Comparison of ENCODE assay signal across 13 cellular contexts in the genomic region with DNA sequence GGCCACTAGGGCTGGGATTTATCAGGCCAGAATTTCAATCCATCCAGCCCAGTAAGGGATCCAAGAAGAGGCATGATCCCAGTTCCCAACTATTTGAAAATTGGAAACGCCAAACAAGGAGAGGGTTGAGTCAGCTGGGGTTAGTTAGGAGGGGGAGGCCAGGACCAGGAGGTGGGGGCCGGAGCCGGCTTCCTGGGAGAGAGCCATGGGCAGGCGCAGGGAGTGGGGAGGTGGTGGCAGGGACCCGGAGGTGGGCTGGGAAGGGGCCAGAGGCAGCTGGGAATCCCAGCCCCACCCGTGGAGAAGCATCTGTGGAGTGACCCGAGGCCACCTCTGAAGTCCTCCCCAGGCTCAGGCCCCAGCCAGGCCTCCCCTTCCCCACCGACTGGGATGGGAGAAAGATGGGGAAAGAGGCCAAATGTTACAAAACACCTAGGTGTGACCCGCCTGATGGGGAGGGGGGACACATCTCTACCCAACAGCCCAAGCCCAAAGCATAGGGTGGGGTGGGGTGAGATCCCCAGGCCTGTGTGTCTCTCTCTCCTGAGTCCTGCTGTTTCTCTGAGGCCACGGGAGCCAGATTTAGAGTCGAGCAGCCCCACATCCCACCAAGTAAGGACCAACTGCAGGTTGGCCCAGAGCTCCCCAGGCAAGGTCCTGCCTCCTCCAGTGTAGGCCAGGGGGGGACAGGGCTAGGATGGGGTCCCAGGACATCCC. TPM values are rescaled to one million over a fixed set of nuclear protein-coding genes. Genes with fewer than 3 reads are reported as not detected.
DNase-seq lines count a peak whose midpoint lies in the region; ATAC-seq and TF ChIP-seq lines count a peak whose summit lies in the region.
"Had no signal": no experiment of that assay in that cellular context is flagged by ENCODE, and none has a peak within 500 bp of the region (broad histone marks: within the 10 kb centered on the region; RNA-seq: fewer than 3 reads in every experiment).

No MANE protein-coding gene starts in this region.

- no peak overlapping the region for H3K9ac ChIP-seq in mesendoderm (ENCODE audit: low read length)

- H3K4me1 ChIP-seq in mesendoderm (ENCODE audit: control insufficient read depth, low read depth, low read length) (peaks cover 21% of the 10 kb centered on the region), stomach (peaks cover 77 to 100% (median 92%) of the 10 kb centered on the region in 4 donors)
- no peaks in the 10 kb centered on the region for H3K4me1 ChIP-seq in CD8-positive, alpha-beta memory T cell (ENCODE audit: insufficient read depth, low read length)

- no peak for TF ChIP-seq EP300 in stomach (IDR thresholded peaks at IDR 0.05)

- H2BK5ac ChIP-seq in mesendoderm (ENCODE audit: low read length) = no peak overlapping the region

- H3K4ac ChIP-seq in mesendoderm (ENCODE audit: low read depth, low read length) = no peak overlapping the region

- CTCF ChIA-PET in CD8-positive, alpha-beta memory T cell (lab: Charles Lee) = no interaction called here

- WGBS in mesendoderm (ENCODE audit: extremely low coverage, insufficient coverage, low lambda C conversion rate) = no CpG with 5 or more reads among the region's 11 CpGs
- 39 to 66% (median 49%) methylated on average over 11 of the region's 11 CpGs for WGBS in stomach, 5 donors

- no peak overlapping the region for H2BK15ac ChIP-seq in mesendoderm (replicated peaks; ENCODE audit: low read depth)

- H3K27ac ChIP-seq in mesendoderm (ENCODE audit: low read depth, low read length) = no peak overlapping the region
- H3K27ac ChIP-seq in stomach = peak overlapping the region; percentile 84 to 97 (median 95)
- H3K27ac ChIP-seq in CD8-positive, alpha-beta memory T cell (ENCODE audit: low read depth, low read length) = no peak overlapping the region
- H3K27ac ChIP-seq: WERI-Rb-1 had no signal

- H2AK5ac ChIP-seq in mesendoderm (ENCODE audit: low read length) = no peak overlapping the region

- no peak overlapping the region for H3K23ac ChIP-seq in mesendoderm (ENCODE audit: low read length)

- peak overlapping the region; percentile 15 for H3K18ac ChIP-seq in mesendoderm (ENCODE audit: low read length)

- H3K27ac Mint-ChIP-seq in CD8-positive, alpha-beta memory T cell = no peak overlapping the region
- H3K27ac Mint-ChIP-seq: CD8-positive, alpha-beta T cell had no signal

- DNase-seq in GM03348 (ENCODE audit: low spot score) = peak; percentile 91
- DNase-seq in dedifferentiated amniotic fluid mesenchymal stem cell (ENCODE audit: extremely low spot score) = peak; percentile 63
- DNase-seq in mesendoderm = no peak
- no peak for DNase-seq in stomach
- DNase-seq in CD8-positive, alpha-beta memory T cell = no peak
- DNase-seq in effector CD8-positive, alpha-beta T cell (lab: John Stamatoyannopoulos, UW) = no peak
- DNase-seq: activated gamma-delta T cell; CD8-positive, alpha-beta T cell; NCI-H146; WERI-Rb-1 had no signal

- POLR2A ChIA-PET in CD8-positive, alpha-beta memory T cell (lab: Charles Lee) = no interaction called here

- H3K79me2 ChIP-seq in mesendoderm (ENCODE audit: control insufficient read depth, insufficient read depth, low read length) = peaks cover 29% of the 10 kb centered on the region

- no peaks in the 10 kb centered on the region for H3K36me3 Mint-ChIP-seq in CD8-positive, alpha-beta memory T cell
- H3K36me3 Mint-ChIP-seq: CD8-positive, alpha-beta T cell had no signal

- no peaks in the 10 kb centered on the region for H3K9me3 Mint-ChIP-seq in CD8-positive, alpha-beta memory T cell
- H3K9me3 Mint-ChIP-seq: CD8-positive, alpha-beta T cell had no signal

- TF ChIP-seq CTCF in stomach (IDR thresholded peaks at IDR 0.05) = no peak

- ATAC-seq in HG02571 (IDR thresholded peaks at IDR 0.05; ENCODE audit: unreplicated experiment) (no peak), GM18519 (IDR thresholded peaks at IDR 0.05; ENCODE audit: low FRiP score, unreplicated experiment) (no peak)
- ATAC-seq: CD8-positive, alpha-beta T cell had no signal

- no peak overlapping the region for H3K4me3 Mint-ChIP-seq in CD8-positive, alpha-beta memory T cell
- H3K4me3 Mint-ChIP-seq: CD8-positive, alpha-beta T cell had no signal

- no peaks in the 10 kb centered on the region for H3K4me1 Mint-ChIP-seq in CD8-positive, alpha-beta memory T cell

- peaks cover 7 to 18% of the 10 kb centered on the region in 2 donors for H3K27me3 Mint-ChIP-seq in CD8-positive, alpha-beta memory T cell

- no peak overlapping the region for H3K4me3 ChIP-seq in mesendoderm (ENCODE audit: low read length)
- H3K4me3 ChIP-seq in stomach = no peak overlapping the region
- H3K4me3 ChIP-seq in CD8-positive, alpha-beta memory T cell (ENCODE audit: low read length) = no peak overlapping the region

- H3K36me3 ChIP-seq in mesendoderm (ENCODE audit: control insufficient read depth, insufficient read depth, low read length) (no peaks in the 10 kb centered on the region), stomach (peaks cover 0 to 6% (median 3%) of the 10 kb centered on the region in 4 donors)
- H3K36me3 ChIP-seq in CD8-positive, alpha-beta memory T cell (ENCODE audit: insufficient read depth, low read length) = no peaks in the 10 kb centered on the region
- H3K36me3 ChIP-seq: WERI-Rb-1 had no signal

- H2BK120ac ChIP-seq in mesendoderm (ENCODE audit: low read depth, low read length) = no peak overlapping the region

- peaks cover 15% of the 10 kb centered on the region for H3K79me1 ChIP-seq in mesendoderm (ENCODE audit: low read length)

- no peak for TF ChIP-seq POLR2A in stomach (IDR thresholded peaks at IDR 0.05)

- H3K56ac ChIP-seq in mesendoderm (ENCODE audit: low read length) = peak overlapping the region; percentile 10

- no peak overlapping the region for H4K5ac ChIP-seq in mesendoderm (ENCODE audit: low read length)

- H3K27me3 ChIP-seq in mesendoderm (ENCODE audit: insufficient read depth, low read length, poor library complexity) (no peaks in the 10 kb centered on the region), stomach (no peaks in the 10 kb centered on the region)
- no peaks in the 10 kb centered on the region for H3K27me3 ChIP-seq in CD8-positive, alpha-beta memory T cell (ENCODE audit: insufficient read depth, low read length, poor library complexity, severe bottlenecking)

- intact Hi-C loops in stomach (cut with DNase I; ENCODE audit: low total_unique reads) = no loop called here

- H3K9me3 ChIP-seq in stomach = no peaks in the 10 kb centered on the region
- H3K9me3 ChIP-seq in CD8-positive, alpha-beta memory T cell (ENCODE audit: low read length) = no peaks in the 10 kb centered on the region

- no peak overlapping the region for H4K8ac ChIP-seq in mesendoderm (ENCODE audit: low read depth, low read length)

- H3K4me2 ChIP-seq in mesendoderm (ENCODE audit: low read length) = no peak overlapping the region

RNA-seq across cellular contexts. Expression of a gene that starts 10.1 kb away (rescaled TPM):
- 10.1 TPM for polyA plus RNA-seq in mesendoderm (2013, experiment 1 of 2)
- polyA plus RNA-seq in mesendoderm (2013, experiment 2 of 2) = 9.4 TPM
- 100 to 1,000 TPM in 4 of 5 donors, 10 to 100 TPM in 1; 88.7 to 504 (median 186) TPM for total RNA-seq in stomach
- polyA plus RNA-seq in stomach = 10 to 100 TPM; 21.7 to 98.5 (median 62.1) TPM
- total RNA-seq in CD8-positive, alpha-beta memory T cell = under 1 TPM; 0.24 to 0.72 TPM
- not detected for polyA plus RNA-seq in CD8-positive, alpha-beta memory T cell

RNA-seq across cellular contexts. Expression of a gene that starts 49.9 kb away (rescaled TPM):
- not detected for polyA plus RNA-seq in mesendoderm (2013, experiment 1 of 2)
- not detected for polyA plus RNA-seq in mesendoderm (2013, experiment 2 of 2)
- 10 to 100 TPM in 1 of 5 donors, not detected in 4; 84.3 TPM for total RNA-seq in stomach
- 10 to 100 TPM in 2 of 3 donors, 1 to 10 TPM in 1; 6.1 to 37.8 (median 18.6) TPM for polyA plus RNA-seq in stomach
- total RNA-seq in CD8-positive, alpha-beta memory T cell = not detected
- not detected for polyA plus RNA-seq in CD8-positive, alpha-beta memory T cell
- total RNA-seq: CD8-positive, alpha-beta T cell; lower leg skin had no signal

Comparison
In these comparisons a context has a peak if more than half of its experiments do, and no peak if none do; other contexts are left out.
1. DNase-seq: peak in GM03348 (single experiment) and dedifferentiated amniotic fluid mesenchymal stem cell (single experiment); none in mesendoderm (single experiment), stomach (single experiment), CD8-positive, alpha-beta memory T cell (0 of 5) and effector CD8-positive, alpha-beta T cell (single experiment).
2. H3K27ac ChIP-seq: peak in stomach (5 of 5); none in mesendoderm (single experiment) and CD8-positive, alpha-beta memory T cell (single experiment).
3. RNA of a gene that starts 10.1 kb away (total RNA-seq): 88.7 to 504 TPM in stomach; 0.24 to 0.72 TPM in CD8-positive, alpha-beta memory T cell; every median in the first group is over 10 times any median in the second.